3 cellular contexts compared by ENCODE assay signal in genomic region chr9:73089304-73089985, GRCh38.
A peak's percentile ranks its signal among the peaks of the same experiment; 100 is the strongest.
TF ChIP-seq lines count a peak whose summit lies in the region.

No MANE protein-coding gene starts in this region.

TF ChIP-seq in A549, 52 proteins besides CTCF, POLR2A, EP300 and RAD21 (continued from another document):
- no peak for TF ChIP-seq BCL3 (IDR thresholded peaks at IDR 0.05)
- TF ChIP-seq BHLHE40 (IDR thresholded peaks at IDR 0.05; ENCODE audit: low read depth, low read length): no peak
- TF ChIP-seq EHF (CRISPR knock-in tag; IDR thresholded peaks at IDR 0.05): 0 out of 2 replicates have a peak, but pooled peaks have one; percentile 51
- no peak; the same call in 1 of the 2 replicates for TF ChIP-seq FOXS1 (CRISPR knock-in tag; IDR thresholded peaks at IDR 0.05)
- 0 out of 2 replicates have a peak, but pooled peaks have one; percentile 65 for TF ChIP-seq HOXA7 (CRISPR knock-in tag; IDR thresholded peaks at IDR 0.05)
- no peak for TF ChIP-seq JUN (IDR thresholded peaks at IDR 0.05)
- TF ChIP-seq CHD4 (IDR thresholded peaks at IDR 0.05; ENCODE audit: borderline replicate concordance): no peak
- no peak for TF ChIP-seq ATOH8 (CRISPR knock-in tag; IDR thresholded peaks at IDR 0.05; ENCODE audit: low read depth)
- TF ChIP-seq MAX (IDR thresholded peaks at IDR 0.05): peak; percentile 90
- TF ChIP-seq E2F6 (IDR thresholded peaks at IDR 0.05; ENCODE audit: borderline replicate concordance, low read depth): 0 out of 2 replicates have a peak, but pooled peaks have one; percentile 35
- TF ChIP-seq RFX5 (IDR thresholded peaks at IDR 0.05): no peak
- TF ChIP-seq MAZ (IDR thresholded peaks at IDR 0.05; ENCODE audit: borderline replicate concordance, low read depth, low read length): no peak
- TF ChIP-seq TFCP2L1 (CRISPR knock-in tag; IDR thresholded peaks at IDR 0.05): no peak
- 0 out of 2 replicates have a peak, but pooled peaks have one; percentile 59 for TF ChIP-seq FOSB (CRISPR knock-in tag; IDR thresholded peaks at IDR 0.05)
- TF ChIP-seq HOXB13 (CRISPR knock-in tag; IDR thresholded peaks at IDR 0.05; ENCODE audit: low read depth): peak; percentile 61; the same call in 1 of the 2 replicates
- no peak for TF ChIP-seq NR3C1 (IDR thresholded peaks at IDR 0.05)

TF ChIP-seq in HCT116, 20 proteins besides CTCF, POLR2A, EP300 and RAD21 (continued from another document):
- no peak for TF ChIP-seq REST (IDR thresholded peaks at IDR 0.05; ENCODE audit: low read depth)
- TF ChIP-seq SRF (IDR thresholded peaks at IDR 0.05; ENCODE audit: low read depth): no peak
- TF ChIP-seq ZBTB33 (IDR thresholded peaks at IDR 0.05; ENCODE audit: extremely low read depth, insufficient replicate concordance, low read length): no peak

TF ChIP-seq in K562, 482 proteins besides CTCF, POLR2A, EP300 and RAD21 (continued from another document):
- no peak for TF ChIP-seq ARID4B (CRISPR knock-in tag; IDR thresholded peaks at IDR 0.05)
- no peak for TF ChIP-seq ZNF143 (CRISPR knock-in tag; IDR thresholded peaks at IDR 0.05)
- no peak for TF ChIP-seq ZKSCAN1 (IDR thresholded peaks at IDR 0.05; ENCODE audit: low read depth, low read length)
- no peak for TF ChIP-seq ZNF311 (CRISPR knock-in tag; IDR thresholded peaks at IDR 0.05)
- no peak for TF ChIP-seq ESRRB (CRISPR knock-in tag; IDR thresholded peaks at IDR 0.05; ENCODE audit: borderline replicate concordance)
- TF ChIP-seq MAFK (IDR thresholded peaks at IDR 0.05; ENCODE audit: low read length): no peak
